In genomic region chr5:103514381-103514780, GRCh38 we compare ENCODE assay signal across 24 cellular contexts.
"Had no signal": no experiment of that assay in that cellular context is flagged by ENCODE, and none has a peak within 500 bp of the region (broad histone marks: within the 10 kb centered on the region; RNA-seq: fewer than 3 reads in every experiment).

No MANE protein-coding gene starts in this region.

- H3K27ac Mint-ChIP-seq: natural killer cell; progenitor cell of endocrine pancreas; stimulated activated memory B cell treated with anti-CD40 and anti-IgM and Interleukin-4, amounts not matched to agents 10 μg/mL and 1 μg/mL and 100 μg/mL, for 72 hours had no signal

- H3K9me3 Mint-ChIP-seq: natural killer cell; stimulated activated memory B cell treated with anti-CD40 and anti-IgM and Interleukin-4, amounts not matched to agents 10 μg/mL and 1 μg/mL and 100 μg/mL, for 72 hours had no signal

- H3K36me3 Mint-ChIP-seq: natural killer cell; stimulated activated memory B cell treated with anti-CD40 and anti-IgM and Interleukin-4, amounts not matched to agents 10 μg/mL and 1 μg/mL and 100 μg/mL, for 72 hours had no signal

- H3K36me3 ChIP-seq: esophagus muscularis mucosa, gastroesophageal sphincter, heart left ventricle, lower lobe of right lung, right atrium auricular region, tibial artery, upper lobe of right lung, uterus had no signal

- H3K9ac ChIP-seq: parathyroid adenoma had no signal

- H3K9me3 ChIP-seq: esophagus muscularis mucosa, gastroesophageal sphincter, heart left ventricle, lower lobe of right lung, right atrium auricular region, testis, tibial artery, upper lobe of right lung, uterus had no signal

- H3K4me3 Mint-ChIP-seq: natural killer cell; stimulated activated memory B cell treated with anti-CD40 and anti-IgM and Interleukin-4, amounts not matched to agents 10 μg/mL and 1 μg/mL and 100 μg/mL, for 72 hours had no signal

- H3K4me3 ChIP-seq: esophagus muscularis mucosa, gastroesophageal sphincter, heart left ventricle, lower lobe of right lung, right atrium auricular region, testis, tibial artery, upper lobe of right lung, uterus had no signal

- ATAC-seq: foreskin keratinocyte; gastroesophageal sphincter; heart left ventricle; left ventricle myocardium superior; lower lobe of right lung; natural killer cell; sciatic nerve; stimulated activated memory B cell treated with anti-CD40 and anti-IgM and Interleukin-4, amounts not matched to agents 10 μg/mL and 1 μg/mL and 100 μg/mL, for 72 hours; stimulated activated naive CD8-positive, alpha-beta T cell treated with anti-CD3 and anti-CD28 coated beads, Interleukin-15, Interleukin-2, amounts not matched to agents 100 U/mL and 50 U/mL, for 24 hours; upper lobe of right lung had no signal

- DNase-seq: cerebellar nuclear complex; cortex of kidney; effector CD4-positive, alpha-beta T cell; heart left ventricle; hippocampal formation; left ventricle myocardium superior; lower lobe of right lung; natural killer cell; stimulated activated CD4-positive, alpha-beta T cell treated with anti-CD3 and anti-CD28 coated beads, Interleukin-2, amount 100 ng/mL, for 24 hours; stimulated activated CD4-positive, alpha-beta T cell treated with anti-CD3 and anti-CD28 coated beads, Interleukin-4, amount 100 ng/mL, for 24 hours; stimulated activated naive CD8-positive, alpha-beta T cell treated with anti-CD3 and anti-CD28 coated beads, Interleukin-15, Interleukin-2, amounts not matched to agents 100 U/mL and 50 U/mL, for 24 hours; substantia nigra; testis; tibial artery; upper lobe of right lung; uterus had no signal

- H3K79me2 ChIP-seq: parathyroid adenoma had no signal

- H3K4me1 ChIP-seq: esophagus muscularis mucosa, gastroesophageal sphincter, heart left ventricle, lower lobe of right lung, parathyroid adenoma, right atrium auricular region, testis, tibial artery, upper lobe of right lung, uterus had no signal

- H3K27me3 ChIP-seq: esophagus muscularis mucosa, foreskin keratinocyte, gastroesophageal sphincter, heart left ventricle, right atrium auricular region, testis, tibial artery, upper lobe of right lung, uterus had no signal

- H3K4me1 Mint-ChIP-seq: natural killer cell; stimulated activated memory B cell treated with anti-CD40 and anti-IgM and Interleukin-4, amounts not matched to agents 10 μg/mL and 1 μg/mL and 100 μg/mL, for 72 hours had no signal

- H3K27me3 Mint-ChIP-seq: progenitor cell of endocrine pancreas had no signal

- H3K27ac ChIP-seq: esophagus muscularis mucosa, foreskin keratinocyte, gastroesophageal sphincter, heart left ventricle, lower lobe of right lung, parathyroid adenoma, right atrium auricular region, testis, tibial artery, upper lobe of right lung, uterus had no signal
